ENCODE assay signal across 9 cellular contexts in genomic region chr4:99117876-99118693, GRCh38. TPM values are rescaled to one million over a fixed set of nuclear protein-coding genes. Genes with fewer than 3 reads are reported as not detected.
DNase-seq lines count a peak whose midpoint lies in the region; ATAC-seq, FAIRE-seq and TF ChIP-seq lines count a peak whose summit lies in the region.
"Had no signal": no experiment of that assay in that cellular context is flagged by ENCODE, and none has a peak within 500 bp of the region (broad histone marks: within the 10 kb centered on the region; RNA-seq: fewer than 3 reads in every experiment).

No MANE protein-coding gene starts in this region.

- peak; percentile 13 to 55 (median 40); a peak in 4 of 6 replicates for TF ChIP-seq CTCF in HCT116 (IDR thresholded peaks at IDR 0.05 in 2 of 3, conservative IDR thresholded peaks at IDR 0.05 in 1 of 3; ENCODE audit: borderline replicate concordance in 1 of 3, insufficient read depth in 1 of 3, low read depth in 2 of 3, low read length in 2 of 3)

- H4K20me1 ChIP-seq in HCT116 (ENCODE audit: insufficient read depth), result no peaks in the 10 kb centered on the region

- H3K9me2 ChIP-seq in HCT116 (ENCODE audit: insufficient read depth), result no peaks in the 10 kb centered on the region

- no TSS peak for BruUV-seq in HCT116 (replicated peaks; lab: Mats Ljungman, UMichigan)

- no peak overlapping the region for H3K4me2 ChIP-seq in HCT116 (ENCODE audit: low read length)

- intact Hi-C loops in HCT116 (cut with micrococcal nuclease), result loop anchor here (1.0 to 2.0 kb wide), 4 partner anchors 287 to 767 kb away; no protein-coding TSS in a partner anchor

- H3K27ac ChIP-seq in HCT116 (ENCODE audit: low read depth, low read length), result no peak overlapping the region

- H3K4me1 ChIP-seq in HCT116 (ENCODE audit: control insufficient read depth in 1 of 2, insufficient read depth in 2 of 2, low read length in 2 of 2), result no peaks in the 10 kb centered on the region

- peak; percentile 97 for FAIRE-seq in islet of Langerhans (lab: Jason Lieb, UNC)

- H3K9me3 ChIP-seq in HCT116 (ENCODE audit: control insufficient read depth in 1 of 2, insufficient read depth in 1 of 2, low read depth in 1 of 2, low read length in 2 of 2), result no peaks in the 10 kb centered on the region

- no peak for ATAC-seq in HCT116
- no peak for ATAC-seq in GM19455 (IDR thresholded peaks at IDR 0.05; ENCODE audit: unreplicated experiment)
- no peak for ATAC-seq in HG03139 (IDR thresholded peaks at IDR 0.05; ENCODE audit: unreplicated experiment)
- no peak for ATAC-seq in HG03196 (IDR thresholded peaks at IDR 0.05; ENCODE audit: unreplicated experiment)

- H3K27me3 ChIP-seq in HCT116 (ENCODE audit: insufficient read depth, low read length), result no peaks in the 10 kb centered on the region

- no peak overlapping the region for H3K9ac ChIP-seq in HCT116 (ENCODE audit: low read length)

- no peaks in the 10 kb centered on the region for H3K79me2 ChIP-seq in HCT116 (ENCODE audit: insufficient read depth, low read length)

- H3K4me3 ChIP-seq in HCT116 (replicated peaks in 1 of 2; ENCODE audit: low read depth in 1 of 2, low read length in 2 of 2), result no peak overlapping the region

- RAD21 ChIA-PET in HCT116 (lab: Charles Lee; ENCODE audit: low non-redundant PET in 1 of 2, low total read pairs in 2 of 2, uncharacterized antibody in 2 of 2, unreplicated experiment in 2 of 2), result no interaction called here

- no peaks in the 10 kb centered on the region for H3K36me3 ChIP-seq in HCT116 (ENCODE audit: control insufficient read depth in 1 of 2, insufficient read depth in 2 of 2, low read length in 2 of 2)

- peak; percentile 2 to 15 for DNase-seq in AML-193 (lab: John Stamatoyannopoulos, UW)
- no peak for DNase-seq in HCT116 (ENCODE audit: low read depth, low spot score)
- peak; percentile 8 for DNase-seq in SKM-1 treated with dmso at 0.1 percent for 144 hours (lab: John Stamatoyannopoulos, UW; ENCODE audit: unreplicated experiment)
- no peak for DNase-seq in NCI-H774 (lab: John Stamatoyannopoulos, UW)
- DNase-seq: foreskin melanocyte had no signal

- H2AFZ ChIP-seq in HCT116 (ENCODE audit: low read depth, low read length, poor library complexity, severe bottlenecking), result no peak overlapping the region

- peak; percentile 52 for TF ChIP-seq RAD21 in HCT116 (IDR thresholded peaks at IDR 0.05; ENCODE audit: low read depth)

- CTCF ChIA-PET in HCT116 (lab: Charles Lee), result interaction anchor here (1.0 kb wide), 1 partner anchor 287 kb away, joined by 3 read pairs; no protein-coding TSS in a partner anchor

- POLR2A ChIA-PET in HCT116 (lab: Charles Lee), result no interaction called here

- no peak for TF ChIP-seq POLR2A in HCT116 (IDR thresholded peaks at IDR 0.05; ENCODE audit: borderline replicate concordance, extremely low read depth, insufficient read depth, insufficient read length)

TF ChIP-seq in HCT116, 20 proteins besides CTCF, POLR2A, EP300 and RAD21:
- TF ChIP-seq POLR2AphosphoS5 (IDR thresholded peaks at IDR 0.05; ENCODE audit: low read depth, low read length) (no peak), EGR1 (IDR thresholded peaks at IDR 0.05; ENCODE audit: low read depth) (no peak), ZFX (IDR thresholded peaks at IDR 0.05) (no peak), CEBPB (IDR thresholded peaks at IDR 0.05; ENCODE audit: low read depth) (no peak), REST (IDR thresholded peaks at IDR 0.05; ENCODE audit: low read depth) (no peak), JUND (IDR thresholded peaks at IDR 0.05) (no peak), CBX3 (IDR thresholded peaks at IDR 0.05; ENCODE audit: low read depth) (no peak), TCF7L2 (IDR thresholded peaks at IDR 0.05; ENCODE audit: borderline replicate concordance, extremely low read depth, insufficient read depth, insufficient read length) (no peak), ELF1 (IDR thresholded peaks at IDR 0.05; ENCODE audit: borderline replicate concordance, low read depth) (no peak), ZNF274 (IDR thresholded peaks at IDR 0.05; ENCODE audit: low read depth, low read length) (no peak), ATF3 (IDR thresholded peaks at IDR 0.05) (no peak)
TF ChIP-seq in HCT116: peak in this region for 0.

RNA-seq across cellular contexts. Expression of gene ADH4, which starts 26.0 kb away (rescaled TPM):
- total RNA-seq in HCT116 (2021; ENCODE audit: unreplicated experiment), result 0.25 TPM
- polyA plus RNA-seq in HCT116 (2012), result not detected in 2 replicates

RNA-seq across cellular contexts. Expression of gene ADH5, which starts 29.5 kb away (rescaled TPM):
- total RNA-seq in HCT116 (2021; ENCODE audit: unreplicated experiment), result 163 TPM
- 96.5 and 135 TPM in 2 replicates for polyA plus RNA-seq in HCT116 (2012)

Comparison
In these comparisons a context has a peak if more than half of its experiments do, and no peak if none do; other contexts are left out.
1. DNase-seq: peak in AML-193 (2 of 2) and SKM-1 treated with dmso at 0.1 percent for 144 hours (single experiment); none in HCT116 (single experiment) and NCI-H774 (single experiment).